ENCODE assay signal across 18 cellular contexts in the genomic region with DNA sequence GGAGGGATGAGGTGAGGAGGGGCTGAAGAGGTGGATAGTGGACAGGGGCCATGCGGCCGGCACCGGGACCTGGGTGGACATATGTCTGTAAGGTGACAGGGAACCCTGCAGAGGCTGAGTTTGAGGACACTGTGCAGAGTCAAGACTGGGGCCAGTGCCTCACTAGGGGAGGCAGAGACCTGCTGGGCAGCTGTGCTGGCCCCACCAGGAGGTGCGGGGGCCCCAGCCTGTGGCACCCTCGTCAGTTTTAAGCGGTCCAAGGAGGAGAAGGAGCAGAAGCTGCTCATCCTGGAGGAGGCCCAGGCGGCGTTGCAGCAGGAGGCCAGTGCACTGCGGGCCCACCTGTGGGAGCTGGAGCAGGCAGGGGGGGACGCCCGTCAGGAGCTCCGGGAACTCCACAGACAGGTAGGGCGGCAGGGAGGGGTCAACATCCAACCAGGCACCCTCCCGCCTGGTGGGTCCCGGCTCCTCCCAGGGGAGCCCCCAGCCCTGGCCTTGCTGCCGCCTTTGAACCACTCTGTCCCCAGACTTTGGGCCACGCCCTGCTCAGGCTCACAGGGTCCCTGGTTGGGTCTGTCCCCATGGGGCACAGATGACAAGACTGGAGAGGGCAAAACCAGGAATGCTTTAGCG. TPM values are rescaled to one million over a fixed set of nuclear protein-coding genes. Genes with fewer than 3 reads are reported as not detected.
DNase-seq lines count a peak whose midpoint lies in the region; ATAC-seq and TF ChIP-seq lines count a peak whose summit lies in the region.
"Had no signal": no experiment of that assay in that cellular context is flagged by ENCODE, and none has a peak within 500 bp of the region (broad histone marks: within the 10 kb centered on the region; RNA-seq: fewer than 3 reads in every experiment).

No MANE protein-coding gene starts in this region.

- H3K27me3 ChIP-seq in upper lobe of right lung, result no peaks in the 10 kb centered on the region

- H3K9me3 ChIP-seq in upper lobe of right lung, result no peaks in the 10 kb centered on the region
- H3K9me3 ChIP-seq: prostate gland, SK-N-SH, thoracic aorta had no signal

- H3K36me3 ChIP-seq in upper lobe of right lung, result no peaks in the 10 kb centered on the region
- H3K36me3 ChIP-seq: prostate gland, thoracic aorta had no signal

- no peak for ATAC-seq in activated naive CD8-positive, alpha-beta T cell treated with anti-CD3 and anti-CD28 coated beads, Interleukin-2, amount 10 ng/mL, durations not matched to agents 7 days and 5 days (ENCODE audit: low read depth)
- ATAC-seq in natural killer cell (no peak), upper lobe of right lung (no peak)

- no peak overlapping the region for H3K4me3 Mint-ChIP-seq in activated naive CD8-positive, alpha-beta T cell treated with anti-CD3 and anti-CD28 coated beads, Interleukin-2, amount 10 ng/mL, durations not matched to agents 7 days and 5 days
- H3K4me3 Mint-ChIP-seq in activated naive CD8-positive, alpha-beta T cell treated with anti-CD3 and anti-CD28 coated beads for 36 hours, result no peak overlapping the region
- no peak overlapping the region for H3K4me3 Mint-ChIP-seq in natural killer cell
- H3K4me3 Mint-ChIP-seq: activated B cell treated with CpG ODN at 0.5 μM for 24 hours; CD4-positive, alpha-beta T cell had no signal

- no peaks in the 10 kb centered on the region for H3K36me3 Mint-ChIP-seq in activated naive CD8-positive, alpha-beta T cell treated with anti-CD3 and anti-CD28 coated beads, Interleukin-2, amount 10 ng/mL, durations not matched to agents 7 days and 5 days
- no peaks in the 10 kb centered on the region for H3K36me3 Mint-ChIP-seq in activated naive CD8-positive, alpha-beta T cell treated with anti-CD3 and anti-CD28 coated beads for 36 hours
- no peaks in the 10 kb centered on the region for H3K36me3 Mint-ChIP-seq in natural killer cell

- H3K27ac ChIP-seq in coronary artery, result no peak overlapping the region
- no peak overlapping the region for H3K27ac ChIP-seq in upper lobe of right lung
- H3K27ac ChIP-seq: PC-9, prostate gland, thoracic aorta had no signal

- no peak overlapping the region for H3K4me3 ChIP-seq in coronary artery
- H3K4me3 ChIP-seq in upper lobe of right lung, result no peak overlapping the region
- H3K4me3 ChIP-seq: PC-9, prostate gland, thoracic aorta had no signal

- POLR2A ChIA-PET in activated naive CD8-positive, alpha-beta T cell treated with anti-CD3 and anti-CD28 coated beads, Interleukin-2, amount 10 ng/mL, durations not matched to agents 7 days and 5 days (lab: Charles Lee), result no interaction called here

- H3K9me3 Mint-ChIP-seq in activated naive CD8-positive, alpha-beta T cell treated with anti-CD3 and anti-CD28 coated beads, Interleukin-2, amount 10 ng/mL, durations not matched to agents 7 days and 5 days, result no peaks in the 10 kb centered on the region
- no peaks in the 10 kb centered on the region for H3K9me3 Mint-ChIP-seq in activated naive CD8-positive, alpha-beta T cell treated with anti-CD3 and anti-CD28 coated beads for 36 hours
- no peaks in the 10 kb centered on the region for H3K9me3 Mint-ChIP-seq in natural killer cell
- H3K9me3 Mint-ChIP-seq: activated B cell treated with CpG ODN at 0.5 μM for 24 hours; CD4-positive, alpha-beta T cell had no signal

- peaks cover 2% of the 10 kb centered on the region for H3K27me3 Mint-ChIP-seq in activated naive CD8-positive, alpha-beta T cell treated with anti-CD3 and anti-CD28 coated beads, Interleukin-2, amount 10 ng/mL, durations not matched to agents 7 days and 5 days
- H3K27me3 Mint-ChIP-seq in activated naive CD8-positive, alpha-beta T cell treated with anti-CD3 and anti-CD28 coated beads for 36 hours, result no peaks in the 10 kb centered on the region
- peaks cover 0 to 3% of the 10 kb centered on the region in 2 donors for H3K27me3 Mint-ChIP-seq in natural killer cell (ENCODE audit: low read depth in 2 of 2)
- H3K27me3 Mint-ChIP-seq: activated B cell treated with CpG ODN at 0.5 μM for 24 hours; CD4-positive, alpha-beta T cell had no signal

- H3K27ac Mint-ChIP-seq in activated naive CD8-positive, alpha-beta T cell treated with anti-CD3 and anti-CD28 coated beads, Interleukin-2, amount 10 ng/mL, durations not matched to agents 7 days and 5 days, result no peak overlapping the region
- H3K27ac Mint-ChIP-seq in activated naive CD8-positive, alpha-beta T cell treated with anti-CD3 and anti-CD28 coated beads for 36 hours, result no peak overlapping the region
- H3K27ac Mint-ChIP-seq in natural killer cell, result no peak overlapping the region
- H3K27ac Mint-ChIP-seq: activated B cell treated with CpG ODN at 0.5 μM for 24 hours; CD4-positive, alpha-beta T cell had no signal

- TF ChIP-seq CTCF in coronary artery (IDR thresholded peaks at IDR 0.05) (no peak), natural killer cell (IDR thresholded peaks at IDR 0.05) (no peak), upper lobe of right lung (IDR thresholded peaks at IDR 0.05) (no peak)

- H3K4me1 ChIP-seq in upper lobe of right lung, result peaks cover 23% of the 10 kb centered on the region

- no peaks in the 10 kb centered on the region for H3K4me1 Mint-ChIP-seq in activated naive CD8-positive, alpha-beta T cell treated with anti-CD3 and anti-CD28 coated beads, Interleukin-2, amount 10 ng/mL, durations not matched to agents 7 days and 5 days
- H3K4me1 Mint-ChIP-seq in activated naive CD8-positive, alpha-beta T cell treated with anti-CD3 and anti-CD28 coated beads for 36 hours, result no peaks in the 10 kb centered on the region
- peaks cover 0 to 5% of the 10 kb centered on the region in 2 donors for H3K4me1 Mint-ChIP-seq in natural killer cell
- H3K4me1 Mint-ChIP-seq: activated B cell treated with CpG ODN at 0.5 μM for 24 hours had no signal

- DNase-seq in activated naive CD8-positive, alpha-beta T cell treated with anti-CD3 and anti-CD28 coated beads, Interleukin-2, amount 10 ng/mL, durations not matched to agents 7 days and 5 days, result peak; percentile 26
- DNase-seq in activated naive CD8-positive, alpha-beta T cell treated with anti-CD3 and anti-CD28 coated beads for 36 hours, result no peak
- DNase-seq in coronary artery (ENCODE audit: low spot score) (peak; percentile 64), natural killer cell (peak; percentile 2), upper lobe of right lung (peak; percentile 62), NCI-H146 (lab: John Stamatoyannopoulos, UW) (no peak), iPS-NIHi7 (ENCODE audit: extremely low spot score) (no peak)
- DNase-seq in stimulated activated CD4-positive, alpha-beta T cell treated with anti-CD3 and anti-CD28 coated beads, Interleukin-4, amount 100 ng/mL, for 4 hours, result no peak
- DNase-seq: ACHN; activated B cell treated with CpG ODN at 0.5 μM for 24 hours; CD4-positive, alpha-beta T cell; NCI-H1436 treated with DMSO at 0.1 percent for 48 hours; NCI-H748 treated with DMSO at 0.1 percent for 48 hours; PC-9; SK-N-SH had no signal

- intact Hi-C loops in natural killer cell (cut with micrococcal nuclease), result no loop called here
- intact Hi-C loops in upper lobe of right lung (cut with DNase I), result no loop called here

RNA-seq across cellular contexts. Expression of gene SNED1, which starts 34.1 kb away (rescaled TPM):
- total RNA-seq in activated naive CD8-positive, alpha-beta T cell treated with anti-CD3 and anti-CD28 coated beads, Interleukin-2, amount 10 ng/mL, durations not matched to agents 7 days and 5 days, result 10 to 100 TPM; 14.5 to 18.7 TPM
- total RNA-seq in activated naive CD8-positive, alpha-beta T cell treated with anti-CD3 and anti-CD28 coated beads for 36 hours, result 1 to 10 TPM in 1 of 2 experiments, under 1 TPM in 1; 0.91 to 1.0 TPM
- total RNA-seq in natural killer cell (1 to 10 TPM in 2 of 3 donors, under 1 TPM in 1; 0.97 to 4.9 (median 2.5) TPM), upper lobe of right lung (38.4 TPM)

RNA-seq across cellular contexts. Expression of gene CROCC2, which starts 58.2 kb away (rescaled TPM):
- total RNA-seq in activated naive CD8-positive, alpha-beta T cell treated with anti-CD3 and anti-CD28 coated beads, Interleukin-2, amount 10 ng/mL, durations not matched to agents 7 days and 5 days, result not detected
- not detected for total RNA-seq in activated naive CD8-positive, alpha-beta T cell treated with anti-CD3 and anti-CD28 coated beads for 36 hours
- total RNA-seq in natural killer cell, result under 1 TPM in 1 of 3 donors, not detected in 2; 0.14 TPM
- 0.26 TPM for total RNA-seq in upper lobe of right lung
- total RNA-seq: activated B cell treated with CpG ODN at 0.5 μM for 24 hours; CD4-positive, alpha-beta T cell; HT1080; PC-9; thoracic aorta had no signal

Comparison
In these comparisons a context has a peak if more than half of its experiments do, and no peak if none do; other contexts are left out.
1. DNase-seq: peak in activated naive CD8-positive, alpha-beta T cell treated with anti-CD3 and anti-CD28 coated beads, Interleukin-2, amount 10 ng/mL, durations not matched to agents 7 days and 5 days (single experiment), coronary artery (single experiment), natural killer cell (single experiment) and upper lobe of right lung (single experiment); none in activated naive CD8-positive, alpha-beta T cell treated with anti-CD3 and anti-CD28 coated beads for 36 hours (single experiment), NCI-H146 (single experiment), stimulated activated CD4-positive, alpha-beta T cell treated with anti-CD3 and anti-CD28 coated beads, Interleukin-4, amount 100 ng/mL, for 4 hours (0 of 2) and iPS-NIHi7 (single experiment).